In genomic region chr5:142492781-142493281, GRCh38 we compare ENCODE assay signal across 13 cellular contexts.
DNase-seq lines count a peak whose midpoint lies in the region; ATAC-seq and TF ChIP-seq lines count a peak whose summit lies in the region.
"Had no signal": no experiment of that assay in that cellular context is flagged by ENCODE, and none has a peak within 500 bp of the region (broad histone marks: within the 10 kb centered on the region; RNA-seq: fewer than 3 reads in every experiment).

No MANE protein-coding gene starts in this region.

- ATAC-seq in left ventricle myocardium superior, result peak; percentile 76
- peak in 1 of 4 donors; percentile 30 for ATAC-seq in psoas muscle
- no peak for ATAC-seq in activated T-cell treated with anti-CD3 and anti-CD28 coated beads, Interleukin-2, amount 50 U/mL, for 72 hours (replicated peaks in 1 of 2)
- ATAC-seq: GM12878 had no signal

- POLR2A ChIA-PET in AG04450 (lab: Yijun Ruan, JAX), result interaction anchor here (0.7 kb wide), 1 partner anchor 19 kb away, joined by 4 read pairs; no protein-coding TSS in a partner anchor

- CTCF ChIA-PET in AG04450 (lab: Charles Lee), result interaction anchor here (0.7 to 1.0 kb wide), 3 partner anchors 107 to 532 kb away, joined by 3 read pairs; no protein-coding TSS in a partner anchor

- in situ Hi-C loops in astrocyte of the spinal cord (cut with HindIII; ENCODE audit: low sequenced_read_pairs), result no loop called here

- H3K4me3 ChIP-seq in AG04450 (ENCODE audit: low read depth, low read length) (no peak overlapping the region; the same call in 1 of the 2 replicates), astrocyte of the spinal cord (ENCODE audit: low read depth, low read length) (no peak overlapping the region), psoas muscle (no peak overlapping the region)
- H3K4me3 ChIP-seq: GM12878, skin epidermis had no signal

- no peaks in the 10 kb centered on the region for H3K9me3 Mint-ChIP-seq in activated T-cell treated with anti-CD3 and anti-CD28 coated beads, Interleukin-2, amount 50 U/mL, for 72 hours
- H3K9me3 Mint-ChIP-seq: activated naive CD8-positive, alpha-beta T cell treated with anti-CD3 and anti-CD28 coated beads, Interleukin-2, amount 10 ng/mL, durations not matched to agents 7 days and 5 days had no signal

- H3K27ac Mint-ChIP-seq in activated T-cell treated with anti-CD3 and anti-CD28 coated beads, Interleukin-2, amount 50 U/mL, for 72 hours, result no peak overlapping the region
- H3K27ac Mint-ChIP-seq: activated naive CD8-positive, alpha-beta T cell treated with anti-CD3 and anti-CD28 coated beads, Interleukin-2, amount 10 ng/mL, durations not matched to agents 7 days and 5 days had no signal

- no peak for TF ChIP-seq CTCF in AG04450 (IDR thresholded peaks at IDR 0.05; ENCODE audit: low read depth, low read length)
- TF ChIP-seq CTCF in astrocyte of the spinal cord (IDR thresholded peaks at IDR 0.05; ENCODE audit: low read depth, low read length), result no peak
- no peak for TF ChIP-seq CTCF in psoas muscle (IDR thresholded peaks at IDR 0.05)

- H3K27me3 Mint-ChIP-seq in activated T-cell treated with anti-CD3 and anti-CD28 coated beads, Interleukin-2, amount 50 U/mL, for 72 hours (ENCODE audit: low read depth), result no peaks in the 10 kb centered on the region

- H3K9me3 ChIP-seq in AG04450 (ENCODE audit: control insufficient read depth, insufficient read depth, low read length) (no peaks in the 10 kb centered on the region), psoas muscle (no peaks in the 10 kb centered on the region)

- H3K4me1 Mint-ChIP-seq in activated T-cell treated with anti-CD3 and anti-CD28 coated beads, Interleukin-2, amount 50 U/mL, for 72 hours (ENCODE audit: low read depth), result no peaks in the 10 kb centered on the region

- H3K4me3 Mint-ChIP-seq in activated T-cell treated with anti-CD3 and anti-CD28 coated beads, Interleukin-2, amount 50 U/mL, for 72 hours, result no peak overlapping the region
- H3K4me3 Mint-ChIP-seq: activated naive CD8-positive, alpha-beta T cell treated with anti-CD3 and anti-CD28 coated beads, Interleukin-2, amount 10 ng/mL, durations not matched to agents 7 days and 5 days had no signal

- WGBS in psoas muscle, 3 donors, result 26 to 38% (median 31%) methylated on average over 6 of the region's 6 CpGs

- peak overlapping the region; percentile 25 for H3K27ac ChIP-seq in AG04450 (ENCODE audit: low read depth, low read length)
- H3K27ac ChIP-seq in psoas muscle, result peak overlapping the region; percentile 32

- peaks cover 6% of the 10 kb centered on the region for H3K4me1 ChIP-seq in psoas muscle

- H3K36me3 Mint-ChIP-seq in activated T-cell treated with anti-CD3 and anti-CD28 coated beads, Interleukin-2, amount 50 U/mL, for 72 hours (ENCODE audit: insufficient read depth in 2 of 2), result no peaks in the 10 kb centered on the region
- H3K36me3 Mint-ChIP-seq: activated naive CD8-positive, alpha-beta T cell treated with anti-CD3 and anti-CD28 coated beads, Interleukin-2, amount 10 ng/mL, durations not matched to agents 7 days and 5 days had no signal

- DNase-seq in AG04450 (ENCODE audit: low read depth, low spot score), result no peak
- peak; percentile 47 for DNase-seq in astrocyte of the spinal cord (ENCODE audit: low read depth, low spot score)
- DNase-seq in left ventricle myocardium superior, result no peak
- no peak for DNase-seq in psoas muscle
- DNase-seq in DMS153 treated with DMSO at 0.1 percent for 48 hours (lab: John Stamatoyannopoulos, UW; ENCODE audit: unreplicated experiment), result no peak
- no peak for DNase-seq in activated CD4-positive, alpha-beta T cell treated with anti-CD3 and anti-CD28 coated beads for 48 hours
- DNase-seq in SIG-M5 (lab: John Stamatoyannopoulos, UW), result no peak
- no peak for DNase-seq in activated T-cell treated with anti-CD3 and anti-CD28 coated beads, Interleukin-2, amount 50 U/mL, for 72 hours
- DNase-seq: ACHN; activated naive CD8-positive, alpha-beta T cell treated with anti-CD3 and anti-CD28 coated beads, Interleukin-2, amount 10 ng/mL, durations not matched to agents 7 days and 5 days; effector CD8-positive, alpha-beta T cell had no signal

- H3K27me3 ChIP-seq in AG04450 (ENCODE audit: control insufficient read depth, insufficient read depth, low read length) (no peaks in the 10 kb centered on the region), psoas muscle (ENCODE audit: insufficient read depth in 3 of 3, low read length in 2 of 3) (no peaks in the 10 kb centered on the region)

- intact Hi-C loops in left ventricle myocardium superior (cut with micrococcal nuclease) (no loop called here), psoas muscle (cut with DNase I) (no loop called here)

- H3K36me3 ChIP-seq in psoas muscle (ENCODE audit: insufficient read depth in 1 of 2, low read depth in 1 of 2), result no peaks in the 10 kb centered on the region
